Comparison of ENCODE assay signal across 8 cellular contexts in genomic region chr11:64146036-64146943, GRCh38. TPM values are rescaled to one million over a fixed set of nuclear protein-coding genes. Genes with fewer than 3 reads are reported as not detected.
A peak's percentile ranks its signal among the peaks of the same experiment; 100 is the strongest.
DNase-seq lines count a peak whose midpoint lies in the region; ATAC-seq and TF ChIP-seq lines count a peak whose summit lies in the region.

No MANE protein-coding gene starts in this region.

- no peak overlapping the region for H3K4me3 Mint-ChIP-seq in activated naive CD8-positive, alpha-beta T cell treated with anti-CD3 and anti-CD28 coated beads for 36 hours

- H3K4me2 ChIP-seq in KMS-11 (no peak overlapping the region), SU-DHL-6 (ENCODE audit: low read depth, low read length, poor library complexity, severe bottlenecking) (no peak overlapping the region), hepatocyte (no peak overlapping the region)

- H3K4me1 Mint-ChIP-seq in activated naive CD8-positive, alpha-beta T cell treated with anti-CD3 and anti-CD28 coated beads for 36 hours = peaks cover 10% of the 10 kb centered on the region

- no peak overlapping the region for H3K27ac Mint-ChIP-seq in activated naive CD8-positive, alpha-beta T cell treated with anti-CD3 and anti-CD28 coated beads for 36 hours

- no peak for ATAC-seq in GM18502 (IDR thresholded peaks at IDR 0.05; ENCODE audit: poor library complexity, unreplicated experiment)

- no peaks in the 10 kb centered on the region for H3K4me1 ChIP-seq in KMS-11 (ENCODE audit: low read depth, poor library complexity, severe bottlenecking)
- no peaks in the 10 kb centered on the region for H3K4me1 ChIP-seq in hepatocyte (ENCODE audit: insufficient read depth)

- H3K36me3 ChIP-seq in KMS-11 (ENCODE audit: insufficient read depth) = no peaks in the 10 kb centered on the region
- H3K36me3 ChIP-seq in SU-DHL-6 (ENCODE audit: low read length) = no peaks in the 10 kb centered on the region
- H3K36me3 ChIP-seq in hepatocyte (replicated peaks; ENCODE audit: insufficient read depth, low read depth) = no peaks in the 10 kb centered on the region

- peak; percentile 13 for DNase-seq in DMS153 (lab: John Stamatoyannopoulos, UW)
- peak; percentile 64 for DNase-seq in activated naive CD8-positive, alpha-beta T cell treated with anti-CD3 and anti-CD28 coated beads for 36 hours
- peak; percentile 64 for DNase-seq in hepatocyte (ENCODE audit: low spot score)
- peak; percentile 35 for DNase-seq in stimulated activated CD4-positive, alpha-beta T cell treated with anti-CD3 and anti-CD28 coated beads, Interleukin-2, amount 100 ng/mL, for 4 hours (ENCODE audit: low read depth)
- DNase-seq in cortex of kidney (lab: John Stamatoyannopoulos, UW) = no peak

- H3K36me3 Mint-ChIP-seq in activated naive CD8-positive, alpha-beta T cell treated with anti-CD3 and anti-CD28 coated beads for 36 hours = no peaks in the 10 kb centered on the region

- H3F3A ChIP-seq in SU-DHL-6 (ENCODE audit: insufficient read depth) = no peaks in the 10 kb centered on the region

- no peaks in the 10 kb centered on the region for H3K9me3 Mint-ChIP-seq in activated naive CD8-positive, alpha-beta T cell treated with anti-CD3 and anti-CD28 coated beads for 36 hours

- no peak overlapping the region for H3K9ac ChIP-seq in KMS-11
- H3K9ac ChIP-seq in SU-DHL-6 (ENCODE audit: low read length) = no peak overlapping the region

- H2AFZ ChIP-seq in KMS-11 (ENCODE audit: low read depth) (no peak overlapping the region), SU-DHL-6 (ENCODE audit: low read depth, low read length, severe bottlenecking) (no peak overlapping the region), hepatocyte (no peak overlapping the region)

- H3K79me2 ChIP-seq in KMS-11 (ENCODE audit: insufficient read depth, low read depth) (no peaks in the 10 kb centered on the region), SU-DHL-6 (ENCODE audit: insufficient read depth, low read length) (no peaks in the 10 kb centered on the region; the same call in 1 of the 2 replicates), hepatocyte (no peaks in the 10 kb centered on the region)

- H3K4me3 ChIP-seq in KMS-11 (IDR thresholded peaks at IDR 0.05; ENCODE audit: insufficient read depth, low read depth, low read length) (no peak overlapping the region), SU-DHL-6 (ENCODE audit: insufficient read depth, low read length, poor library complexity, severe bottlenecking) (no peak overlapping the region), hepatocyte (no peak overlapping the region)

- no peaks in the 10 kb centered on the region for H3K27me3 ChIP-seq in KMS-11 (ENCODE audit: insufficient read depth, low read depth)
- H3K27me3 ChIP-seq in SU-DHL-6 (ENCODE audit: low read length) = no peaks in the 10 kb centered on the region
- H3K27me3 ChIP-seq in hepatocyte = no peaks in the 10 kb centered on the region

- H3K27me3 Mint-ChIP-seq in activated naive CD8-positive, alpha-beta T cell treated with anti-CD3 and anti-CD28 coated beads for 36 hours = no peaks in the 10 kb centered on the region

- no peaks in the 10 kb centered on the region for H4K20me1 ChIP-seq in KMS-11 (ENCODE audit: insufficient read depth)
- no peaks in the 10 kb centered on the region; the same call in 1 of the 2 replicates for H4K20me1 ChIP-seq in SU-DHL-6 (ENCODE audit: low read depth, low read length)
- no peaks in the 10 kb centered on the region for H4K20me1 ChIP-seq in hepatocyte (ENCODE audit: insufficient read depth, poor library complexity, severe bottlenecking)

- WGBS in hepatocyte (ENCODE audit: low lambda C conversion rate, missing lambda C conversion rate) = 81% methylated on average over 22 of the region's 22 CpGs

- H3K27ac ChIP-seq in KMS-11 (no peak overlapping the region), SU-DHL-6 (ENCODE audit: low read depth, low read length) (no peak overlapping the region), hepatocyte (no peak overlapping the region)

- H3K9me2 ChIP-seq in SU-DHL-6 (replicated peaks; ENCODE audit: insufficient read depth, low read length) (no peaks in the 10 kb centered on the region), hepatocyte (replicated peaks; ENCODE audit: insufficient read depth) (no peaks in the 10 kb centered on the region)

- TF ChIP-seq CTCF in KMS-11 (conservative IDR thresholded peaks at IDR 0.05; ENCODE audit: low read depth, low read length) = peak; percentile 73
- peak; percentile 80 for TF ChIP-seq CTCF in SU-DHL-6 (IDR thresholded peaks at IDR 0.05; ENCODE audit: insufficient read depth, low read length, poor library complexity, severe bottlenecking)
- peak; percentile 69 for TF ChIP-seq CTCF in hepatocyte (IDR thresholded peaks at IDR 0.05; ENCODE audit: poor library complexity)

- no peaks in the 10 kb centered on the region for H3K9me3 ChIP-seq in SU-DHL-6 (ENCODE audit: insufficient read depth, low read length)
- no peaks in the 10 kb centered on the region for H3K9me3 ChIP-seq in hepatocyte (ENCODE audit: low read depth)

RNA-seq across cellular contexts. Expression of gene MACROD1, which starts 19.6 kb away (rescaled TPM):
- 10 to 100 TPM; 27.6 to 29.6 TPM for total RNA-seq in activated naive CD8-positive, alpha-beta T cell treated with anti-CD3 and anti-CD28 coated beads for 36 hours
- 12.3 and 21.2 TPM in 2 replicates for total RNA-seq in hepatocyte
- 29.8 and 40.0 TPM in 2 replicates for polyA plus RNA-seq in hepatocyte

RNA-seq across cellular contexts. Expression of gene STIP1, which starts 39.7 kb away (rescaled TPM):
- total RNA-seq in activated naive CD8-positive, alpha-beta T cell treated with anti-CD3 and anti-CD28 coated beads for 36 hours = 100 to 1,000 TPM; 373 to 379 TPM
- total RNA-seq in hepatocyte = 113 and 122 TPM in 2 replicates
- polyA plus RNA-seq in hepatocyte = 115 and 131 TPM in 2 replicates
